8 cellular contexts compared by ENCODE assay signal in genomic region chr13:97109841-97110492, GRCh38.
DNase-seq lines count a peak whose midpoint lies in the region; ATAC-seq and TF ChIP-seq lines count a peak whose summit lies in the region.

No MANE protein-coding gene starts in this region.

- no peak overlapping the region for H3K4me3 ChIP-seq in endodermal cell (ENCODE audit: low read length)

- peaks cover 70% of the 10 kb centered on the region for H3K27me3 Mint-ChIP-seq in endodermal cell (ENCODE audit: insufficient read depth)

- TF ChIP-seq CTCF in endodermal cell (conservative IDR thresholded peaks at IDR 0.05): peak; percentile 98

- no peak overlapping the region for H3K9ac ChIP-seq in endodermal cell (ENCODE audit: extremely low read depth, low read length, poor library complexity, severe bottlenecking)

- WGBS in endodermal cell (ENCODE audit: insufficient coverage in 1 of 2, insufficient read length in 1 of 2), 2 experiments: 20 to 24% methylated on average over 19 to 34 of the region's 34 CpGs

- peaks cover 34% of the 10 kb centered on the region for H3K27me3 ChIP-seq in endodermal cell (ENCODE audit: control insufficient read depth, insufficient read depth, low read length, poor library complexity, severe bottlenecking)

- H3K36me3 Mint-ChIP-seq in endodermal cell (ENCODE audit: low read depth): no peaks in the 10 kb centered on the region

- peaks cover 20% of the 10 kb centered on the region for H3K4me1 Mint-ChIP-seq in endodermal cell

- H3K4me1 ChIP-seq in endodermal cell (ENCODE audit: control insufficient read depth, insufficient read depth, low read length): peaks cover 2% of the 10 kb centered on the region

- peak overlapping the region; percentile 31 for H3K4me3 Mint-ChIP-seq in endodermal cell

- no peaks in the 10 kb centered on the region for H3K9me3 Mint-ChIP-seq in endodermal cell

- DNase-seq in COLO668 (lab: John Stamatoyannopoulos, UW; ENCODE audit: unreplicated experiment) (peak; percentile 97), HS-27A (ENCODE audit: low read depth) (peak; percentile 45), NOMO-1 treated with dmso at 0.1 percent for 144 hours (lab: John Stamatoyannopoulos, UW; ENCODE audit: unreplicated experiment) (peak; percentile 75), endodermal cell (peak; percentile 94), midbrain (lab: John Stamatoyannopoulos, UW) (peak; percentile 92)
- DNase-seq in activated CD8-positive, alpha-beta memory T cell treated with anti-CD3 and anti-CD28 coated beads, Interleukin-2, amount 50 U/mL, for 1 hour (ENCODE audit: extremely low read depth): peak; percentile 21
- peak; percentile 57 to 62 for DNase-seq in stimulated activated CD8-positive, alpha-beta memory T cell treated with anti-CD3 and anti-CD28 coated beads, Interleukin-2, amount 100 ng/mL, for 1 hour (ENCODE audit: low read depth in 2 of 2)

- H3K27ac ChIP-seq in endodermal cell (ENCODE audit: low read depth, low read length): no peak overlapping the region

- no peaks in the 10 kb centered on the region for H3K36me3 ChIP-seq in endodermal cell (ENCODE audit: control insufficient read depth, insufficient read depth, low read length)

- no peaks in the 10 kb centered on the region for H3K9me3 ChIP-seq in endodermal cell (ENCODE audit: control insufficient read depth, low read length)

- ATAC-seq in GM21360 (IDR thresholded peaks at IDR 0.05; ENCODE audit: unreplicated experiment): peak; percentile 97

- no peak overlapping the region for H3K27ac Mint-ChIP-seq in endodermal cell

Comparison
In these comparisons a context has a peak if more than half of its experiments do, and no peak if none do; other contexts are left out.
1. DNase-seq: peak in every context shown above with its lines; median percentile 97 in COLO668; 94 in endodermal cell; 92 in midbrain; 75 in NOMO-1 treated with dmso at 0.1 percent for 144 hours; 60 in stimulated activated CD8-positive, alpha-beta memory T cell treated with anti-CD3 and anti-CD28 coated beads, Interleukin-2, amount 100 ng/mL, for 1 hour; 45 in HS-27A; 21 in activated CD8-positive, alpha-beta memory T cell treated with anti-CD3 and anti-CD28 coated beads, Interleukin-2, amount 50 U/mL, for 1 hour.